ENCODE assay signal across 10 cellular contexts in the genomic region with DNA sequence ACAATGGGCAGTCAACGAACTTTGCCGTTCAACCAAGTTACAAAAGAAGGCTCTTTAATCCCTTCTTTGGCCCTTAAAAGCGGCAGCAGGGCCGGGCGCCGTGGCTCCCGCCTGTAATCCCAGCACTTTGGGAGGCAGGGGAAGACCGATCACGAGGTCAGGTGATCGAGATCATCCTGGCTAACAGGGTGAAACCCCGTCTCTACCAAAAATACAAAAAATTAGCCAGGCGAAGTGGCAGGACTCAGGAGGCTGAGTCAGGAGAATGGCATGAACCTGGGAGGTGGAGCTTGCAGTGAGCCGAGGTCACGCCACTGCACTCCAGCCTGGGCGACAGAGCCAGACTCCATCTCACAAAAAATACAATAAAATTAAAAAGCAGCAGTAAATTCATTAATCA. TPM values are rescaled to one million over a fixed set of nuclear protein-coding genes. Genes with fewer than 3 reads are reported as not detected.
"Had no signal": no experiment of that assay in that cellular context is flagged by ENCODE, and none has a peak within 500 bp of the region (broad histone marks: within the 10 kb centered on the region; RNA-seq: fewer than 3 reads in every experiment).

No MANE protein-coding gene starts in this region.

RNA-seq across cellular contexts. Expression of a gene that starts 0.6 kb away (rescaled TPM):
- total RNA-seq: activated CD4-positive, alpha-beta memory T cell treated with anti-CD3 and anti-CD28 coated beads, Interleukin-2, amount 10 ng/mL, durations not matched to agents 7 days and 5 days; cardiac septum; esophagus muscularis mucosa; lower leg skin; mesothelial cell of epicardium; neural crest cell; pancreas; stomach; T-helper 1 cell treated with Interleukin-12 subunit alpha and Interleukin-12 subunit beta and Interleukin-4 antibody, amounts not matched to agents 30 ng/mL and 1 ng/mL, for 36 hours; upper lobe of right lung had no signal
- polyA plus RNA-seq: pancreas, stomach had no signal
